ENCODE assay signal across 25 cellular contexts in the genomic region with DNA sequence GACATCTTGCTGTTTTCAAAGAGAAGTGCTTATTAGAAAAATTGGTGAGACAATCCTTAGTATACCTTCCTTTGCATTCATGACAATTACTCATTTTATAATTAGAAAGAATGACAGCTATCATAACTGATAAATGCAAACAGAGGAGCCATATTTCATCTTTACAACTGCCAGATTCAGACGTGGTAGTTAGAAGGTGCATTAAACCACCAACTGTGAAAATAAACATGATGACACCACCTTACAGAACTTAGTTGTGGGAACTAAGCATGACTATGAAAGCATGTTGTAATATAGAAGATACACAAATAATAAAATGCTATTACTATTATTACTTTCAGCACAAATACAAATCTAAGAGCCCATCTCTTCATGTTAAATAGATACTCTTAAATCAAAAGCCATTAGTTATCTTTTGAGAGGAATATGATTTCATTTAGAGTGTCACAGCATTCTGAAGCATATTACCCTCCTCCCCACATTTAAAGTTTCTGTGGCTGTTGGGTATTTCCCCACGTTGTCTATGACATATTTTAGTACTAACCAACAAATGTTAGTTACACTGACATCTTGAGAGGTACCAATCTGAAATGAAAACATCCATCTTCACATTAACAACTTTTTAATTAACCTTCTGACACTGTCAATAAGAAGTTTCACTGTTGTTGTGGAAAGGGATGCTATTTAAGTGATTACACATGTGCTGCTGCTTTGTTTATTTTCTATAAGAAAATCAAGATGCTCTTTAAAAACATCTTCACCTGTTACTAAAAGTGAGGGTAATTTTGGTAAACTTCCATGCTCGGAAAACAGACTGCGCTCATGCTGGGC.
DNase-seq lines count a peak whose midpoint lies in the region; ATAC-seq, FAIRE-seq and TF ChIP-seq lines count a peak whose summit lies in the region.
"Had no signal": no experiment of that assay in that cellular context is flagged by ENCODE, and none has a peak within 500 bp of the region (broad histone marks: within the 10 kb centered on the region; RNA-seq: fewer than 3 reads in every experiment).

No MANE protein-coding gene starts in this region.

- POLR2A ChIA-PET in GM12878 (lab: Charles Lee): interaction anchor here (0.9 kb wide), 1 partner anchor 58 kb away, joined by 3 read pairs; no protein-coding TSS in a partner anchor
- POLR2A ChIA-PET in naive thymus-derived CD8-positive, alpha-beta T cell (lab: Charles Lee): no interaction called here

- H3K36me3 ChIP-seq in GM12878 (ENCODE audit: control insufficient read depth in 2 of 2, insufficient read depth in 2 of 2, low read length in 1 of 2): no peaks in the 10 kb centered on the region
- H3K36me3 ChIP-seq in BE2C: no peaks in the 10 kb centered on the region
- H3K36me3 ChIP-seq: gastroesophageal sphincter, suprapubic skin, uterus had no signal

- H3K4me1 ChIP-seq in GM12878 (ENCODE audit: control insufficient read depth, insufficient read depth, low read length) (no peaks in the 10 kb centered on the region), BE2C (no peaks in the 10 kb centered on the region)
- H3K4me1 ChIP-seq: gastroesophageal sphincter, suprapubic skin, uterus had no signal

- TF ChIP-seq CTCF in GM12878 (IDR thresholded peaks at IDR 0.05 in 2 of 3, conservative IDR thresholded peaks at IDR 0.05 in 1 of 3; ENCODE audit: control insufficient read depth in 2 of 3, extremely low read depth in 1 of 3, insufficient read depth in 1 of 3, low read depth in 3 of 3, low read length in 3 of 3) (no peak), BE2C (IDR thresholded peaks at IDR 0.05; ENCODE audit: low read depth, low read length) (no peak)

- no peak overlapping the region for H3K4me3 ChIP-seq in GM12878
- no peak overlapping the region for H3K4me3 ChIP-seq in BE2C (ENCODE audit: low read depth, low read length)
- H3K4me3 ChIP-seq: coronary artery, gastroesophageal sphincter, lung, suprapubic skin, uterus had no signal

- peaks cover 0 to 9% (median 0%) of the 10 kb centered on the region in 9 donors for H3K9me3 Mint-ChIP-seq in naive thymus-derived CD8-positive, alpha-beta T cell

- no peak for FAIRE-seq in GM12878 (lab: Jason Lieb, UNC)
- FAIRE-seq: bronchial epithelial cell, D721Med, kidney had no signal

- no peaks in the 10 kb centered on the region; a peak in 2 of 4 replicates for H3K27me3 ChIP-seq in GM12878 (replicated peaks in 1 of 2; ENCODE audit: control insufficient read depth in 2 of 2, insufficient read depth in 2 of 2, low read length in 1 of 2)
- no peaks in the 10 kb centered on the region for H3K27me3 ChIP-seq in BE2C
- H3K27me3 ChIP-seq: gastroesophageal sphincter, suprapubic skin, uterus had no signal

- in situ Hi-C loops in GM12878 (cut with MboI): no loop called here

- H3K27me3 Mint-ChIP-seq in naive thymus-derived CD8-positive, alpha-beta T cell: no peaks in the 10 kb centered on the region

- TF ChIP-seq EP300 in GM12878 (IDR thresholded peaks at IDR 0.05; ENCODE audit: borderline replicate concordance in 1 of 2, control insufficient read depth in 1 of 2, low read depth in 2 of 2, low read length in 2 of 2): peak in 1 of 2 experiments; percentile 43; a peak in 1 of 4 replicates

- intact Hi-C loops in GM12878 (cut with micrococcal nuclease; ENCODE audit: unreplicated experiment): no loop called here

- no peaks in the 10 kb centered on the region for H3K36me3 Mint-ChIP-seq in naive thymus-derived CD8-positive, alpha-beta T cell
- H3K36me3 Mint-ChIP-seq: CD14-positive monocyte had no signal

- RAD21 ChIA-PET in GM12878 (lab: Charles Lee; ENCODE audit: unreplicated experiment): interaction anchor here (1.1 kb wide), 1 partner anchor 15 kb away, joined by 4 read pairs; no protein-coding TSS in a partner anchor

- peak; percentile 62 for ATAC-seq in GM18519 (IDR thresholded peaks at IDR 0.05; ENCODE audit: low FRiP score, unreplicated experiment)
- peak; percentile 60 for ATAC-seq in GM21423 (IDR thresholded peaks at IDR 0.05; ENCODE audit: unreplicated experiment)
- ATAC-seq in HG03095 (IDR thresholded peaks at IDR 0.05; ENCODE audit: unreplicated experiment): peak; percentile 55
- ATAC-seq in GM12878: peak; percentile 89
- no peak for ATAC-seq in naive thymus-derived CD8-positive, alpha-beta T cell
- ATAC-seq: activated CD4-positive, CD25-positive, alpha-beta regulatory T cell treated with anti-CD3 and anti-CD28 coated beads, Interleukin-2, amount 50 U/mL, for 24 hours; activated CD8-positive, alpha-beta T cell treated with anti-CD3 and anti-CD28 coated beads, Interleukin-2, amount 10 ng/mL, durations not matched to agents 7 days and 5 days; gastroesophageal sphincter; PC-3 had no signal

- H3K79me2 ChIP-seq in GM12878 (ENCODE audit: control insufficient read depth, insufficient read depth, low read length): no peaks in the 10 kb centered on the region

- H3K27ac Mint-ChIP-seq in naive thymus-derived CD8-positive, alpha-beta T cell: no peak overlapping the region
- H3K27ac Mint-ChIP-seq: activated CD8-positive, alpha-beta T cell treated with anti-CD3 and anti-CD28 coated beads, Interleukin-2, amount 10 ng/mL, durations not matched to agents 7 days and 5 days; CD14-positive monocyte; progenitor cell of endocrine pancreas had no signal

- CTCF ChIA-PET in GM12878 (lab: Yijun Ruan, JAX): interaction anchor here (1.1 kb wide), 1 partner anchor 19 kb away, joined by 3 read pairs; no protein-coding TSS in a partner anchor

- no peak overlapping the region for H2AFZ ChIP-seq in GM12878 (ENCODE audit: control insufficient read depth, low read depth, low read length)

- no peak overlapping the region for H3K4me3 Mint-ChIP-seq in naive thymus-derived CD8-positive, alpha-beta T cell
- H3K4me3 Mint-ChIP-seq: activated CD8-positive, alpha-beta T cell treated with anti-CD3 and anti-CD28 coated beads, Interleukin-2, amount 10 ng/mL, durations not matched to agents 7 days and 5 days; CD14-positive monocyte had no signal

- BruUV-seq in GM12878 (replicated peaks; lab: Mats Ljungman, UMichigan): TSS peak; percentile 96

- SMC1A ChIA-PET in GM12878 (lab: Charles Lee; ENCODE audit: uncharacterized antibody, unreplicated experiment): interaction anchor here (0.8 to 2.1 kb wide), 5 partner anchors 8 to 27 kb away, joined by 3 to 7 read pairs (median 3); no protein-coding TSS in a partner anchor

- H3K4me1 Mint-ChIP-seq in naive thymus-derived CD8-positive, alpha-beta T cell: no peaks in the 10 kb centered on the region
- H3K4me1 Mint-ChIP-seq: CD14-positive monocyte had no signal

- no peak overlapping the region for H3K9ac ChIP-seq in GM12878 (ENCODE audit: control insufficient read depth, insufficient read depth, low read length)

- TF ChIP-seq POLR2A in GM12878 (IDR thresholded peaks at IDR 0.05; ENCODE audit: low read depth, low read length): no peak

- H3K4me2 ChIP-seq in GM12878 (ENCODE audit: control insufficient read depth, insufficient read depth): no peak overlapping the region

- no peaks in the 10 kb centered on the region for H4K20me1 ChIP-seq in GM12878 (ENCODE audit: control insufficient read depth, insufficient read depth)

- H3K9me3 ChIP-seq in GM12878 (replicated peaks; ENCODE audit: control insufficient read depth, insufficient read depth, low read length) (no peaks in the 10 kb centered on the region), BE2C (no peaks in the 10 kb centered on the region)
- H3K9me3 ChIP-seq: gastroesophageal sphincter, suprapubic skin, uterus had no signal

- WGBS in GM12878 (ENCODE audit: insufficient coverage, insufficient replicate concordance, low lambda C conversion rate, missing lambda C conversion rate): 11% methylated on average over 4 of the region's 4 CpGs

- no peak for DNase-seq in GM12878 (ENCODE audit: low read depth, low spot score)
- DNase-seq in dedifferentiated amniotic fluid mesenchymal stem cell (ENCODE audit: extremely low spot score): no peak
- no peak for DNase-seq in naive thymus-derived CD8-positive, alpha-beta T cell
- no peak for DNase-seq in BE2C
- DNase-seq in activated naive CD4-positive, alpha-beta T cell treated with Interleukin-2 at 50 U/mL for 16 hours: no peak
- DNase-seq: activated CD8-positive, alpha-beta T cell treated with anti-CD3 and anti-CD28 coated beads, Interleukin-2, amount 10 ng/mL, durations not matched to agents 7 days and 5 days; kidney; NCI-H1092 treated with DMSO at 0.1 percent for 48 hours; NCI-H2029; NCI-H226; PC-3; SHP77 treated with DMSO at 0.1 percent for 48 hours; uterus had no signal

- H3K27ac ChIP-seq in GM12878 (ENCODE audit: control insufficient read depth, insufficient read depth): no peak overlapping the region
- H3K27ac ChIP-seq: coronary artery, gastroesophageal sphincter, suprapubic skin, uterus had no signal

- no peak for TF ChIP-seq RAD21 in GM12878 (IDR thresholded peaks at IDR 0.05; ENCODE audit: insufficient read depth, low read depth, low read length)

TF ChIP-seq in GM12878, 131 proteins besides CTCF, POLR2A, EP300 and RAD21 (continues in another document):
- TF ChIP-seq MEF2B (IDR thresholded peaks at IDR 0.05; ENCODE audit: partially characterized antibody, poor library complexity, severe bottlenecking) (peak; percentile 13), SKIL (IDR thresholded peaks at IDR 0.05; ENCODE audit: low read depth, poor library complexity, severe bottlenecking) (no peak)

Comparison
In these comparisons a context has a peak if more than half of its experiments do, and no peak if none do; other contexts are left out.
1. ATAC-seq: peak in GM18519 (single experiment), GM21423 (single experiment), HG03095 (single experiment) and GM12878 (single experiment); none in naive thymus-derived CD8-positive, alpha-beta T cell (0 of 2).